Comparison of ENCODE assay signal across 19 cellular contexts in genomic region chr7:52119537-52119936, GRCh38.
DNase-seq lines count a peak whose midpoint lies in the region; ATAC-seq and TF ChIP-seq lines count a peak whose summit lies in the region.
"Had no signal": no experiment of that assay in that cellular context is flagged by ENCODE, and none has a peak within 500 bp of the region (broad histone marks: within the 10 kb centered on the region; RNA-seq: fewer than 3 reads in every experiment).

No MANE protein-coding gene starts in this region.

- peaks cover 42% of the 10 kb centered on the region for H3K4me1 Mint-ChIP-seq in endodermal cell
- H3K4me1 Mint-ChIP-seq: CD14-positive monocyte had no signal

- H3K9me3 ChIP-seq in HUES6 (ENCODE audit: control insufficient read depth, insufficient read depth, low read depth, low read length) (no peaks in the 10 kb centered on the region), endodermal cell (ENCODE audit: control insufficient read depth, low read length) (no peaks in the 10 kb centered on the region), smooth muscle cell (replicated peaks; ENCODE audit: low read depth) (no peaks in the 10 kb centered on the region)
- H3K9me3 ChIP-seq: SK-N-SH had no signal

- H4K20me1 ChIP-seq in smooth muscle cell (ENCODE audit: low read depth): no peaks in the 10 kb centered on the region

- H3K27me3 Mint-ChIP-seq in endodermal cell (ENCODE audit: insufficient read depth): no peaks in the 10 kb centered on the region

- no peaks in the 10 kb centered on the region for H3K79me2 ChIP-seq in smooth muscle cell (ENCODE audit: low read depth)

- peak overlapping the region; percentile 18 for H3K4me3 Mint-ChIP-seq in endodermal cell
- H3K4me3 Mint-ChIP-seq: CD14-positive monocyte had no signal

- peaks cover 4% of the 10 kb centered on the region for H3F3A ChIP-seq in smooth muscle cell (ENCODE audit: low read depth)

- H3K36me3 ChIP-seq in HUES6 (ENCODE audit: control insufficient read depth, insufficient read depth, low read length) (no peaks in the 10 kb centered on the region), endodermal cell (ENCODE audit: control insufficient read depth, insufficient read depth, low read length) (no peaks in the 10 kb centered on the region), smooth muscle cell (ENCODE audit: low read depth) (no peaks in the 10 kb centered on the region)

- H3K4me3 ChIP-seq in HUES6 (ENCODE audit: low read depth, low read length) (no peak overlapping the region), endodermal cell (ENCODE audit: low read length) (no peak overlapping the region), smooth muscle cell (no peak overlapping the region)

- H2AFZ ChIP-seq in smooth muscle cell (ENCODE audit: low read depth): peak overlapping the region; percentile 51

- H3K9ac ChIP-seq in HUES6 (ENCODE audit: low read length): peak overlapping the region; percentile 52
- peak overlapping the region; percentile 27 for H3K9ac ChIP-seq in endodermal cell (ENCODE audit: extremely low read depth, low read length, poor library complexity, severe bottlenecking)
- no peak overlapping the region for H3K9ac ChIP-seq in smooth muscle cell (ENCODE audit: low read depth)
- H3K9ac ChIP-seq: SK-N-SH had no signal

- DNase-seq in endodermal cell: peak; percentile 79
- DNase-seq in iPS-NIHi11 (ENCODE audit: low spot score): peak; percentile 19
- DNase-seq in smooth muscle cell (lab: John Stamatoyannopoulos, UW; ENCODE audit: unreplicated experiment): no peak
- DNase-seq in effector CD8-positive, alpha-beta T cell (lab: John Stamatoyannopoulos, UW): no peak
- no peak for DNase-seq in AG20443 (ENCODE audit: low spot score)
- DNase-seq in CD1c-positive myeloid dendritic cell (ENCODE audit: extremely low spot score): no peak
- DNase-seq: ACHN, EL, KG1, NCI-H1694 treated with DMSO at 0.1 percent for 48 hours, NCI-H2107, NCI-H510A, NCI-H774, RPMI8226, SHP77 treated with DMSO at 0.1 percent for 48 hours, SK-N-SH had no signal

- no peak for ATAC-seq in GM21723 (IDR thresholded peaks at IDR 0.05; ENCODE audit: unreplicated experiment)

- TF ChIP-seq CTCF in endodermal cell (conservative IDR thresholded peaks at IDR 0.05): no peak
- no peak for TF ChIP-seq CTCF in smooth muscle cell (IDR thresholded peaks at IDR 0.05; ENCODE audit: borderline replicate concordance, insufficient read depth, poor library complexity, severe bottlenecking)

- peak overlapping the region; percentile 97 for H3K27ac Mint-ChIP-seq in endodermal cell
- H3K27ac Mint-ChIP-seq: CD14-positive monocyte had no signal

- H3K4me2 ChIP-seq in smooth muscle cell: peak overlapping the region; percentile 3
- H3K4me2 ChIP-seq: SK-N-SH had no signal

- H3K9me3 Mint-ChIP-seq in endodermal cell: no peaks in the 10 kb centered on the region

- 0 to 8% methylated on average over 1 to 2 of the region's 2 CpGs for WGBS in endodermal cell (ENCODE audit: insufficient coverage in 1 of 2, insufficient read length in 1 of 2), 2 experiments
- WGBS in smooth muscle cell (ENCODE audit: low lambda C conversion rate): 23% methylated on average over 2 of the region's 2 CpGs

- no peaks in the 10 kb centered on the region for H3K36me3 Mint-ChIP-seq in endodermal cell (ENCODE audit: low read depth)
- H3K36me3 Mint-ChIP-seq: CD14-positive monocyte had no signal

- H3K27me3 ChIP-seq in HUES6 (ENCODE audit: control insufficient read depth, insufficient read depth, low read length) (no peaks in the 10 kb centered on the region), endodermal cell (ENCODE audit: control insufficient read depth, insufficient read depth, low read length, poor library complexity, severe bottlenecking) (no peaks in the 10 kb centered on the region), smooth muscle cell (ENCODE audit: low read depth) (no peaks in the 10 kb centered on the region)

- H3K27ac ChIP-seq in HUES6 (ENCODE audit: low read depth, low read length) (peak overlapping the region; percentile 74), endodermal cell (ENCODE audit: low read depth, low read length) (peak overlapping the region; percentile 34), smooth muscle cell (ENCODE audit: low read depth) (peak overlapping the region; percentile 0)

- H3K4me1 ChIP-seq in HUES6 (ENCODE audit: control insufficient read depth, insufficient read depth, low read length): peaks cover 54% of the 10 kb centered on the region
- peaks cover 3% of the 10 kb centered on the region for H3K4me1 ChIP-seq in endodermal cell (ENCODE audit: control insufficient read depth, insufficient read depth, low read length)
- peaks cover 37% of the 10 kb centered on the region for H3K4me1 ChIP-seq in smooth muscle cell (ENCODE audit: low read depth)

Comparison
In these comparisons a context has a peak if more than half of its experiments do, and no peak if none do; other contexts are left out.
1. H3K27ac ChIP-seq: peak in every context shown above with its lines; median percentile 74 in HUES6; 34 in endodermal cell; 0 in smooth muscle cell.
2. DNase-seq: peak in endodermal cell (single experiment) and iPS-NIHi11 (single experiment); none in smooth muscle cell (single experiment), effector CD8-positive, alpha-beta T cell (single experiment), AG20443 (single experiment) and CD1c-positive myeloid dendritic cell (single experiment).